Comparison of ENCODE assay signal across 35 cellular contexts in genomic region chr6:37393530-37393929, GRCh38.
"Had no signal": no experiment of that assay in that cellular context is flagged by ENCODE, and none has a peak within 500 bp of the region (broad histone marks: within the 10 kb centered on the region; RNA-seq: fewer than 3 reads in every experiment).

No MANE protein-coding gene starts in this region.

- H3K36me3 ChIP-seq: breast epithelium had no signal

- H3K27ac ChIP-seq: adrenal gland, body of pancreas, breast epithelium, KMS-11, Peyer's patch, SJSA1 had no signal

- H3K4me1 ChIP-seq: adrenal gland, body of pancreas, breast epithelium, Peyer's patch, SJSA1 had no signal

- FAIRE-seq: astrocyte, TTC549 had no signal

- H3K4me3 Mint-ChIP-seq: activated B cell treated with CpG ODN at 0.5 μM for 24 hours; activated CD8-positive, alpha-beta T cell treated with anti-CD3 and anti-CD28 coated beads for 36 hours; activated naive CD4-positive, alpha-beta T cell treated with anti-CD3 and anti-CD28 coated beads for 36 hours; activated T-helper 1 cell treated with anti-CD3 and anti-CD28 coated beads, Interleukin-12 subunit alpha, Interleukin-12 subunit beta, Interleukin-2, Interleukin-4 antibody, amounts not matched to agents 30 ng/mL and 10 ng/mL and 1 ng/mL, durations not matched to agents 14 hours and 24 hours and 36 hours; T-helper 2 cell treated with Interferon-gamma antibody and Interleukin-4, amounts not matched to agents 5 μg/mL and 100 μg/mL, for 36 hours had no signal

- H3K27ac Mint-ChIP-seq: activated B cell treated with CpG ODN at 0.5 μM for 24 hours; activated CD8-positive, alpha-beta T cell treated with anti-CD3 and anti-CD28 coated beads for 36 hours; activated naive CD4-positive, alpha-beta T cell treated with anti-CD3 and anti-CD28 coated beads for 36 hours; activated T-helper 1 cell treated with anti-CD3 and anti-CD28 coated beads, Interleukin-12 subunit alpha, Interleukin-12 subunit beta, Interleukin-2, Interleukin-4 antibody, amounts not matched to agents 30 ng/mL and 10 ng/mL and 1 ng/mL, durations not matched to agents 14 hours and 24 hours and 36 hours; T-helper 2 cell treated with Interferon-gamma antibody and Interleukin-4, amounts not matched to agents 5 μg/mL and 100 μg/mL, for 36 hours had no signal

- H3K4me3 ChIP-seq: adrenal gland, body of pancreas, breast epithelium, Peyer's patch, SJSA1 had no signal

- DNase-seq: activated B cell treated with CpG ODN at 0.5 μM for 24 hours; activated CD4-positive, alpha-beta T cell treated with anti-CD3 and anti-CD28 coated beads for 4 hours; activated CD4-positive, CD25-positive, alpha-beta regulatory T cell treated with anti-CD3 and anti-CD28 coated beads, Interleukin-2, amount 50 U/mL, for 72 hours; activated CD8-positive, alpha-beta T cell treated with anti-CD3 and anti-CD28 coated beads for 36 hours; activated gamma-delta T cell treated with Interleukin-2 at 50 U/mL for 16 hours; activated naive CD4-positive, alpha-beta T cell treated with anti-CD3 and anti-CD28 coated beads for 36 hours; activated T-cell treated with anti-CD3 and anti-CD28 coated beads, Interleukin-2, amount 50 U/mL, for 1 hour; adrenal gland; body of pancreas; caudate nucleus; cerebellar nuclear complex; NCI-H1092 treated with DMSO at 0.1 percent for 48 hours; NCI-H1417; NCI-H146; NCI-H187; NCI-H2029 treated with DMSO at 0.1 percent for 48 hours; NCI-H2107; NCI-H2171; NCI-H510A; NCI-H526; NCI-H748 treated with DMSO at 0.1 percent for 48 hours; NK-92 treated with Interleukin-12 subunit alpha and Interleukin-12 subunit beta, amount 100 ng/mL, for 24 hours; PC-3; Peyer's patch; RPMI8226; SHP77 treated with DMSO at 0.1 percent for 48 hours; SW 1271 had no signal

- ATAC-seq: activated CD8-positive, alpha-beta T cell treated with anti-CD3 and anti-CD28 coated beads for 36 hours; activated naive CD4-positive, alpha-beta T cell treated with anti-CD3 and anti-CD28 coated beads, Interleukin-2, amount 50 U/mL, for 72 hours; body of pancreas; PC-3 had no signal

- H3K27me3 Mint-ChIP-seq: activated B cell treated with CpG ODN at 0.5 μM for 24 hours; activated CD8-positive, alpha-beta T cell treated with anti-CD3 and anti-CD28 coated beads for 36 hours had no signal

- H3K36me3 Mint-ChIP-seq: activated naive CD4-positive, alpha-beta T cell treated with anti-CD3 and anti-CD28 coated beads, Interleukin-2, amount 50 U/mL, for 72 hours had no signal

- H3K9me3 Mint-ChIP-seq: activated B cell treated with CpG ODN at 0.5 μM for 24 hours; activated CD8-positive, alpha-beta T cell treated with anti-CD3 and anti-CD28 coated beads for 36 hours; activated naive CD4-positive, alpha-beta T cell treated with anti-CD3 and anti-CD28 coated beads for 36 hours; activated naive CD4-positive, alpha-beta T cell treated with anti-CD3 and anti-CD28 coated beads, Interleukin-2, amount 50 U/mL, for 72 hours; activated T-helper 1 cell treated with anti-CD3 and anti-CD28 coated beads, Interleukin-12 subunit alpha, Interleukin-12 subunit beta, Interleukin-2, Interleukin-4 antibody, amounts not matched to agents 30 ng/mL and 10 ng/mL and 1 ng/mL, durations not matched to agents 14 hours and 24 hours and 36 hours; T-helper 2 cell treated with Interferon-gamma antibody and Interleukin-4, amounts not matched to agents 5 μg/mL and 100 μg/mL, for 36 hours had no signal

- H3K27me3 ChIP-seq: adrenal gland, body of pancreas, breast epithelium, Peyer's patch, SJSA1 had no signal

- H3K9me3 ChIP-seq: adrenal gland, body of pancreas, breast epithelium, Peyer's patch, SJSA1 had no signal

- H3K4me1 Mint-ChIP-seq: activated B cell treated with CpG ODN at 0.5 μM for 24 hours had no signal
